Comparison of ENCODE assay signal across 8 cellular contexts in the genomic region with DNA sequence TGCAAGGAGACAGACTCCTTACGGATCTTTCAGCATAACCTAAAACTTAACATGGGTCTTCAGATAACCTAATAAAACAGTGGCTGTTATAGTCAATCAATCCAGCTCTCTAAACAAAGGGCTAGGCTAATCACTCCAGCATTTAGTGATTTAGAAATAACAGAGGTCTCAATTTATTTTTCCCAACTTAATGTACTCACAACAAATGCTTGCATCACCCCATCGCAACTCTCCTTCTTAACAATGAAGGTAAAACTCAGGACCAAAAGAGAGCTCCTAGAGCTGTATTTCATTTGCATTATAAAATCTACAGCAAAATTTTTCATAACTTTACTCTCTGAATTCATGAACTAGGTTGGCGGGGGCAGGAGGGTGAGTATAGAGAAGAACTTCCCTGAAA. TPM values are rescaled to one million over a fixed set of nuclear protein-coding genes. Genes with fewer than 3 reads are reported as not detected.
DNase-seq lines count a peak whose midpoint lies in the region; ATAC-seq and TF ChIP-seq lines count a peak whose summit lies in the region.

No MANE protein-coding gene starts in this region.

- peak overlapping the region; percentile 93 to 98 (median 97) for H3K4me3 Mint-ChIP-seq in naive thymus-derived CD8-positive, alpha-beta T cell

- H2AFZ ChIP-seq in KMS-11 (ENCODE audit: low read depth), result no peak overlapping the region

- H3K9me3 ChIP-seq in BLaER1 treated with 17β-estradiol and CSF1 and Interleukin-3, amounts not matched to agents 10 nM and 100 nM (replicated peaks in 1 of 11), result 0 out of 22 replicates have a peak, but pooled peaks cover 0 to 1% (median 0%) of the 10 kb centered on the region in 11 experiments

- H3K27ac ChIP-seq in BLaER1 treated with 17β-estradiol and CSF1 and Interleukin-3, amounts not matched to agents 10 nM and 100 nM, result peak overlapping the region; percentile 88 to 96 (median 92); a peak in 21 of 22 replicates
- H3K27ac ChIP-seq in KMS-11, result peak overlapping the region; percentile 93

- peak overlapping the region; percentile 84 to 99 (median 92) for H3K4me3 ChIP-seq in BLaER1 treated with 17β-estradiol and CSF1 and Interleukin-3, amounts not matched to agents 10 nM and 100 nM
- H3K4me3 ChIP-seq in KMS-11 (IDR thresholded peaks at IDR 0.05; ENCODE audit: insufficient read depth, low read depth, low read length) (peak overlapping the region; percentile 81), choroid plexus epithelial cell (ENCODE audit: low read depth, low read length) (peak overlapping the region; percentile 86)

- H3K4me2 ChIP-seq in BLaER1 treated with 17β-estradiol and CSF1 and Interleukin-3, amounts not matched to agents 10 nM and 100 nM, result peak overlapping the region; percentile 80 to 97 (median 90)
- H3K4me2 ChIP-seq in KMS-11, result peak overlapping the region; percentile 79

- H3K27ac Mint-ChIP-seq in naive thymus-derived CD8-positive, alpha-beta T cell, result peak overlapping the region; percentile 91 to 99 (median 97)

- no peaks in the 10 kb centered on the region for H3K9me3 Mint-ChIP-seq in naive thymus-derived CD8-positive, alpha-beta T cell

- H3K79me2 ChIP-seq in KMS-11 (ENCODE audit: insufficient read depth, low read depth), result peaks cover 79% of the 10 kb centered on the region

- POLR2A ChIA-PET in naive thymus-derived CD8-positive, alpha-beta T cell (lab: Charles Lee), result interaction anchor here (1.4 to 5.5 kb wide), 5 partner anchors 15 to 446 kb away, joined by 3 to 65 read pairs (median 8); a partner anchor contains a TSS

- H3K4me1 ChIP-seq in BLaER1 treated with 17β-estradiol and CSF1 and Interleukin-3, amounts not matched to agents 10 nM and 100 nM, result peaks cover 21 to 53% (median 41%) of the 10 kb centered on the region in 10 experiments
- peaks cover 37% of the 10 kb centered on the region for H3K4me1 ChIP-seq in KMS-11 (ENCODE audit: low read depth, poor library complexity, severe bottlenecking)

- H4K20me1 ChIP-seq in BLaER1 treated with 17β-estradiol and CSF1 and Interleukin-3, amounts not matched to agents 10 nM and 100 nM, result peaks cover 0 to 13% (median 0%) of the 10 kb centered on the region in 11 experiments; a peak in 5 of 22 replicates
- H4K20me1 ChIP-seq in KMS-11 (ENCODE audit: insufficient read depth), result no peaks in the 10 kb centered on the region

- DNase-seq in choroid plexus epithelial cell (ENCODE audit: low read depth), result peak; percentile 28
- DNase-seq in naive thymus-derived CD8-positive, alpha-beta T cell, result no peak
- no peak for DNase-seq in D341Med (ENCODE audit: low spot score)
- no peak for DNase-seq in DMS53 (lab: John Stamatoyannopoulos, UW)
- no peak for DNase-seq in effector CD8-positive, alpha-beta T cell (lab: John Stamatoyannopoulos, UW)

- no peaks in the 10 kb centered on the region for H3K27me3 ChIP-seq in BLaER1 treated with 17β-estradiol and CSF1 and Interleukin-3, amounts not matched to agents 10 nM and 100 nM
- no peaks in the 10 kb centered on the region for H3K27me3 ChIP-seq in KMS-11 (ENCODE audit: insufficient read depth, low read depth)

- no peak for TF ChIP-seq CTCF in KMS-11 (conservative IDR thresholded peaks at IDR 0.05; ENCODE audit: low read depth, low read length)
- TF ChIP-seq CTCF in choroid plexus epithelial cell (conservative IDR thresholded peaks at IDR 0.05; ENCODE audit: low read depth, low read length), result no peak

- peaks cover 0 to 8% (median 0%) of the 10 kb centered on the region in 3 donors for H3K36me3 Mint-ChIP-seq in naive thymus-derived CD8-positive, alpha-beta T cell

- H3K9ac ChIP-seq in BLaER1 treated with 17β-estradiol and CSF1 and Interleukin-3, amounts not matched to agents 10 nM and 100 nM, result peak overlapping the region; percentile 89 to 96 (median 94)
- peak overlapping the region; percentile 93; the same call in 1 of the 2 replicates for H3K9ac ChIP-seq in KMS-11

- H3K36me3 ChIP-seq in BLaER1 treated with 17β-estradiol and CSF1 and Interleukin-3, amounts not matched to agents 10 nM and 100 nM, result peaks cover 0 to 20% (median 16%) of the 10 kb centered on the region in 11 experiments; a peak in 11 of 22 replicates
- no peaks in the 10 kb centered on the region for H3K36me3 ChIP-seq in KMS-11 (ENCODE audit: insufficient read depth)

- no peaks in the 10 kb centered on the region for H3K27me3 Mint-ChIP-seq in naive thymus-derived CD8-positive, alpha-beta T cell

- no peak for ATAC-seq in naive thymus-derived CD8-positive, alpha-beta T cell
- no peak for ATAC-seq in HG02623 (IDR thresholded peaks at IDR 0.05; ENCODE audit: unreplicated experiment)

- peaks cover 29 to 65% (median 61%) of the 10 kb centered on the region in 4 donors for H3K4me1 Mint-ChIP-seq in naive thymus-derived CD8-positive, alpha-beta T cell

RNA-seq across cellular contexts. Expression of a gene that starts 1.1 kb away (rescaled TPM):
- 10 to 100 TPM; 23.6 to 24.1 TPM for total RNA-seq in naive thymus-derived CD8-positive, alpha-beta T cell
- polyA plus RNA-seq in naive thymus-derived CD8-positive, alpha-beta T cell, result 10 to 100 TPM in 1 of 3 donors, 1 to 10 TPM in 2; 9.4 to 10.7 (median 9.5) TPM

RNA-seq across cellular contexts. Expression of a gene that starts 25.5 kb away (rescaled TPM):
- total RNA-seq in naive thymus-derived CD8-positive, alpha-beta T cell, result 10 to 100 TPM; 26.1 to 28.9 TPM
- 10 to 100 TPM; 58.4 to 62.5 (median 61.2) TPM for polyA plus RNA-seq in naive thymus-derived CD8-positive, alpha-beta T cell
